1 cellular context compared by ENCODE assay signal in genomic region chr10:22389856-22390589, GRCh38.
TF ChIP-seq lines count a peak whose summit lies in the region.

No MANE protein-coding gene starts in this region.

TF ChIP-seq in GM23338, 12 proteins besides CTCF, POLR2A, EP300 and RAD21 (continued from another document):
- TF ChIP-seq ZNF462 (CRISPR knock-in tag; IDR thresholded peaks at IDR 0.05) = no peak
- TF ChIP-seq POLR2AphosphoS5 (IDR thresholded peaks at IDR 0.05; ENCODE audit: low read depth) = no peak
- TF ChIP-seq ETS1 (IDR thresholded peaks at IDR 0.05) = no peak
- TF ChIP-seq STAT1 (IDR thresholded peaks at IDR 0.05; ENCODE audit: unreplicated experiment) = no peak
- no peak for TF ChIP-seq EZH2 (IDR thresholded peaks at IDR 0.05; ENCODE audit: low read depth, unreplicated experiment)
- no peak for TF ChIP-seq ZNF114 (CRISPR knock-in tag; IDR thresholded peaks at IDR 0.05)
- no peak for TF ChIP-seq NANOG (IDR thresholded peaks at IDR 0.05; ENCODE audit: borderline replicate concordance)
- TF ChIP-seq ZNF331 (CRISPR knock-in tag; IDR thresholded peaks at IDR 0.05; ENCODE audit: low read depth) = no peak
